ENCODE assay signal across 8 cellular contexts in genomic region chr3:47781685-47782537, GRCh38. TPM values are rescaled to one million over a fixed set of nuclear protein-coding genes. Genes with fewer than 3 reads are reported as not detected.
DNase-seq lines count a peak whose midpoint lies in the region; TF ChIP-seq lines count a peak whose summit lies in the region.

Gene SMARCC1 (minus strand): TSS chr3:47781893. CDS start chr3:47781797, 96 bp downstream.

- H3K4me3 ChIP-seq in MG63 = peak within 1 kb of the TSS; percentile 77
- peak within 1 kb of the TSS; percentile 73 for H3K4me3 ChIP-seq in fibroblast of villous mesenchyme (ENCODE audit: low read depth, low read length)
- H3K4me3 ChIP-seq in stomach smooth muscle (ENCODE audit: low read length in 2 of 2) = peak within 1 kb of the TSS; percentile 93 to 95

- H2BK120ac ChIP-seq in H9 (ENCODE audit: low read depth, low read length, poor library complexity, severe bottlenecking) = peak within 1 kb of the TSS; percentile 86

- H3K4me3 Mint-ChIP-seq in H9 = peak within 1 kb of the TSS; percentile 87 to 97
- H3K4me3 Mint-ChIP-seq in neural crest cell = peak within 1 kb of the TSS; percentile 96

- H3K27ac Mint-ChIP-seq in H9 (peak within 1 kb of the TSS; percentile 98 to 99 (median 99)), neural crest cell (ENCODE audit: unreplicated experiment) (peak within 1 kb of the TSS; percentile 99)

- no peak within 1 kb of the TSS for H2BK15ac ChIP-seq in H9 (ENCODE audit: low read depth, low read length)

- H3T11ph ChIP-seq in H9 (ENCODE audit: low read length) = no peak within 1 kb of the TSS

- H3K79me1 ChIP-seq in H9 (ENCODE audit: insufficient read depth, low read depth, low read length, poor library complexity, severe bottlenecking) = no peaks in the 10 kb centered on the region

- H3K4ac ChIP-seq in H9 (ENCODE audit: low read depth, low read length) = peak within 1 kb of the TSS; percentile 38; the same call in 1 of the 2 replicates

- peak within 1 kb of the TSS; percentile 9 for H2BK5ac ChIP-seq in H9 (ENCODE audit: insufficient read length, low read length)

- H4K8ac ChIP-seq in H9 (replicated peaks; ENCODE audit: insufficient read length, low read depth, low read length) = no peak within 1 kb of the TSS

- DNase-seq in H9 = peak; percentile 98
- peak; percentile 92 for DNase-seq in MG63
- DNase-seq in SHP77 treated with DMSO at 0.1 percent for 48 hours (lab: John Stamatoyannopoulos, UW) = peak; percentile 97
- DNase-seq in activated gamma-delta T cell (lab: John Stamatoyannopoulos, UW) = peak; percentile 98
- peak; percentile 97 for DNase-seq in fibroblast of villous mesenchyme (ENCODE audit: low read depth)
- peak; percentile 97 for DNase-seq in neural crest cell (ENCODE audit: low read depth, low spot score)

- H2AFZ ChIP-seq in H9 (ENCODE audit: low read length) = no peak within 1 kb of the TSS

- peak within 1 kb of the TSS; percentile 68 for H3K56ac ChIP-seq in H9 (ENCODE audit: insufficient read length, low read depth, low read length)

- H3K9me3 ChIP-seq in ES-I3 (ENCODE audit: control insufficient read depth, insufficient read depth, low read length) = no peaks in the 10 kb centered on the region
- H3K9me3 ChIP-seq in H9 (ENCODE audit: control insufficient read depth, low read depth, low read length) = no peaks in the 10 kb centered on the region
- H3K9me3 ChIP-seq in MG63 = no peaks in the 10 kb centered on the region
- no peaks in the 10 kb centered on the region for H3K9me3 ChIP-seq in stomach smooth muscle (ENCODE audit: control insufficient read depth in 2 of 2, low read length in 2 of 2)

- H3K27me3 Mint-ChIP-seq in H9 (ENCODE audit: low read depth) = no peaks in the 10 kb centered on the region
- peaks cover 3% of the 10 kb centered on the region for H3K27me3 Mint-ChIP-seq in neural crest cell (ENCODE audit: low read depth)

- H3K36me3 Mint-ChIP-seq in H9 (ENCODE audit: insufficient read depth in 1 of 3, low read depth in 3 of 3) (peaks cover 11 to 17% (median 15%) of the 10 kb centered on the region in 3 experiments; a peak in 6 of 7 replicates), neural crest cell (ENCODE audit: low read depth) (peaks cover 6% of the 10 kb centered on the region)

- H4K5ac ChIP-seq in H9 (ENCODE audit: insufficient read length, low read depth, low read length) = no peak within 1 kb of the TSS

- H3K27ac ChIP-seq in H9 (ENCODE audit: insufficient read length, low read depth, low read length) (peak within 1 kb of the TSS; percentile 62), stomach smooth muscle (ENCODE audit: low read length) (peak within 1 kb of the TSS; percentile 95)

- H3K18ac ChIP-seq in H9 (ENCODE audit: insufficient read length, low read depth, low read length) = peak within 1 kb of the TSS; percentile 93

- H3K36me3 ChIP-seq in ES-I3 (ENCODE audit: insufficient read depth, low read length) = 0 out of 2 replicates have a peak, but pooled peaks cover 3% of the 10 kb centered on the region
- peaks cover 5% of the 10 kb centered on the region; the same call in 1 of the 2 replicates for H3K36me3 ChIP-seq in MG63
- H3K36me3 ChIP-seq in stomach smooth muscle (ENCODE audit: control insufficient read depth in 2 of 2, insufficient read depth in 2 of 2, low read length in 2 of 2) = no peaks in the 10 kb centered on the region

- no peak within 1 kb of the TSS for H4K91ac ChIP-seq in H9 (ENCODE audit: insufficient read length, low read depth, low read length)

- H3K9ac ChIP-seq in ES-I3 (ENCODE audit: low read depth, low read length) (peak within 1 kb of the TSS; percentile 93), H9 (ENCODE audit: extremely low read depth, insufficient read length, low read length) (peak within 1 kb of the TSS; percentile 100), stomach smooth muscle (ENCODE audit: low read length in 2 of 2) (peak within 1 kb of the TSS; percentile 97 to 98)

- TF ChIP-seq CTCF in H9 (conservative IDR thresholded peaks at IDR 0.05) (no peak), fibroblast of villous mesenchyme (IDR thresholded peaks at IDR 0.05; ENCODE audit: insufficient read depth, low read depth, low read length) (no peak), neural crest cell (conservative IDR thresholded peaks at IDR 0.05) (peak; percentile 20)

- H3K14ac ChIP-seq in H9 (ENCODE audit: insufficient read depth, low read length) = peak within 1 kb of the TSS; percentile 98

- peak within 1 kb of the TSS; percentile 99 for H3K4me2 ChIP-seq in H9 (ENCODE audit: insufficient read depth, insufficient read length, low read length)

- peaks cover 6% of the 10 kb centered on the region for H3K23me2 ChIP-seq in H9 (ENCODE audit: insufficient read length, low read depth, low read length, poor library complexity, severe bottlenecking)

- no peak within 1 kb of the TSS for H2BK20ac ChIP-seq in H9 (ENCODE audit: low read depth, low read length, poor library complexity, severe bottlenecking)

- no peak within 1 kb of the TSS for H2BK12ac ChIP-seq in H9 (ENCODE audit: insufficient read length, low read depth, low read length)

- no peaks in the 10 kb centered on the region for H3K27me3 ChIP-seq in H9 (ENCODE audit: insufficient read depth, low read length)
- no peaks in the 10 kb centered on the region for H3K27me3 ChIP-seq in MG63
- no peaks in the 10 kb centered on the region for H3K27me3 ChIP-seq in stomach smooth muscle (ENCODE audit: control insufficient read depth in 1 of 2, insufficient read depth in 2 of 2, low read length in 2 of 2)

- H4K20me1 ChIP-seq in H9 (ENCODE audit: control insufficient read depth, insufficient read depth, insufficient read length) = no peaks in the 10 kb centered on the region

- H2AK5ac ChIP-seq in H9 (ENCODE audit: insufficient read length, low read length) = no peak within 1 kb of the TSS

- H3K23ac ChIP-seq in H9 (ENCODE audit: insufficient read length, low read depth, low read length) = no peak within 1 kb of the TSS

- H3K4me1 Mint-ChIP-seq in H9 (peaks cover 11 to 17% of the 10 kb centered on the region in 2 experiments), neural crest cell (peaks cover 27% of the 10 kb centered on the region)

- WGBS in H9 (ENCODE audit: extremely low coverage, insufficient read length, low lambda C conversion rate) = no CpG with 5 or more reads among the region's 83 CpGs

- H3K79me2 ChIP-seq in H9 (ENCODE audit: insufficient read depth, low read length) = peaks cover 40% of the 10 kb centered on the region

- H3K4me1 ChIP-seq in ES-I3 (ENCODE audit: insufficient read depth, low read length) (0 out of 2 replicates have a peak, but pooled peaks cover 6% of the 10 kb centered on the region), H9 (ENCODE audit: insufficient read depth, low read length) (no peaks in the 10 kb centered on the region), stomach smooth muscle (ENCODE audit: control insufficient read depth, insufficient read depth, low read length) (peaks cover 22% of the 10 kb centered on the region)

- H3K9me3 Mint-ChIP-seq in H9 (no peaks in the 10 kb centered on the region; a peak in 1 of 5 replicates), neural crest cell (no peaks in the 10 kb centered on the region)

RNA-seq across cellular contexts. Expression of gene SMARCC1, which starts in this region (rescaled TPM):
- total RNA-seq in H9 (2021) = 268 and 274 TPM in 2 replicates
- 33.4 and 40.8 TPM in 2 replicates for total RNA-seq in MG63 (2014; rRNA removed; shearing (Covaris generic); ENCODE audit: low replicate concordance)
- total RNA-seq in fibroblast of villous mesenchyme = 44.9 and 45.1 TPM in 2 replicates
- 281 and 308 TPM in 2 replicates for total RNA-seq in neural crest cell

Comparison
In these comparisons a context has a peak if more than half of its experiments do, and no peak if none do; other contexts are left out.
1. Peak in every context shown above with its lines: DNase-seq, H3K4me3 ChIP-seq and H3K27ac ChIP-seq.